Comparison of ENCODE assay signal across 11 cellular contexts in the genomic region with DNA sequence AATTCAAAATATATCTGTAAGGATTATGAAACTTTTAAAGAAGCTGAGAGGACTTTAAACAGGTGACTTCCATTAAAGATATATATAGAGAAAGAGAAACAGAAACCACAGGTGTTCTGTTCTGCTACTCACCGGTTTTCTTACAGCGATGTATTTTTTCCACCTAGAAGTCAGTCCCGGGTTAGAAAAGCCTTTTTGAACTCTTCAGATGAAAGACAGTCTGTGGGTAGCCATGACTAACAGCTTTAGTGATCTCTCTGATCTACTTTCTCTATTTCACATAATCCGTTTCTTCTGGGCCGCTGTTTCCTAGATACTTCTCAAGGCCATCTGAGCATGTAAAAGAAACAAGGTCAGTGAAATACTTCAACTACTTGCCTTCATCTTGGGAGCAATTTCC. TPM values are rescaled to one million over a fixed set of nuclear protein-coding genes. Genes with fewer than 3 reads are reported as not detected.
DNase-seq lines count a peak whose midpoint lies in the region; ATAC-seq and TF ChIP-seq lines count a peak whose summit lies in the region.
"Had no signal": no experiment of that assay in that cellular context is flagged by ENCODE, and none has a peak within 500 bp of the region (broad histone marks: within the 10 kb centered on the region; RNA-seq: fewer than 3 reads in every experiment).

No MANE protein-coding gene starts in this region.

- H3K27me3 Mint-ChIP-seq in activated CD8-positive, alpha-beta T cell treated with anti-CD3 and anti-CD28 coated beads, Interleukin-2, amount 10 ng/mL, durations not matched to agents 7 days and 5 days (ENCODE audit: low read depth), result no peaks in the 10 kb centered on the region

- no peaks in the 10 kb centered on the region for H3K36me3 ChIP-seq in right atrium auricular region

- peaks cover 17% of the 10 kb centered on the region for H3K4me1 Mint-ChIP-seq in activated CD8-positive, alpha-beta T cell treated with anti-CD3 and anti-CD28 coated beads, Interleukin-2, amount 10 ng/mL, durations not matched to agents 7 days and 5 days (ENCODE audit: low read depth)

- H3K9me3 Mint-ChIP-seq in activated CD8-positive, alpha-beta T cell treated with anti-CD3 and anti-CD28 coated beads, Interleukin-2, amount 10 ng/mL, durations not matched to agents 7 days and 5 days (ENCODE audit: insufficient read depth), result peaks cover 4% of the 10 kb centered on the region

- no peaks in the 10 kb centered on the region for H3K27me3 ChIP-seq in right atrium auricular region

- CTCF ChIA-PET in activated CD8-positive, alpha-beta T cell treated with anti-CD3 and anti-CD28 coated beads, Interleukin-2, amount 10 ng/mL, durations not matched to agents 7 days and 5 days (lab: Charles Lee), result no interaction called here

- H3K36me3 Mint-ChIP-seq in activated CD8-positive, alpha-beta T cell treated with anti-CD3 and anti-CD28 coated beads, Interleukin-2, amount 10 ng/mL, durations not matched to agents 7 days and 5 days (ENCODE audit: low read depth), result no peaks in the 10 kb centered on the region

- peak overlapping the region; percentile 77 for H3K27ac Mint-ChIP-seq in activated CD8-positive, alpha-beta T cell treated with anti-CD3 and anti-CD28 coated beads, Interleukin-2, amount 10 ng/mL, durations not matched to agents 7 days and 5 days
- H3K27ac Mint-ChIP-seq: endodermal cell had no signal

- no peaks in the 10 kb centered on the region for H3K4me1 ChIP-seq in right atrium auricular region

- no peaks in the 10 kb centered on the region for H3K9me3 ChIP-seq in right atrium auricular region

- no peak overlapping the region for H3K4me3 ChIP-seq in right atrium auricular region

- no peak overlapping the region for H3K27ac ChIP-seq in right atrium auricular region

- peak overlapping the region; percentile 49 for H3K4me3 Mint-ChIP-seq in activated CD8-positive, alpha-beta T cell treated with anti-CD3 and anti-CD28 coated beads, Interleukin-2, amount 10 ng/mL, durations not matched to agents 7 days and 5 days
- H3K4me3 Mint-ChIP-seq: endodermal cell had no signal

- ATAC-seq in HG02981 (IDR thresholded peaks at IDR 0.05; ENCODE audit: unreplicated experiment), result peak; percentile 82
- ATAC-seq in activated CD8-positive, alpha-beta T cell treated with anti-CD3 and anti-CD28 coated beads, Interleukin-2, amount 10 ng/mL, durations not matched to agents 7 days and 5 days, result peak; percentile 97

- POLR2A ChIA-PET in activated CD8-positive, alpha-beta T cell treated with anti-CD3 and anti-CD28 coated beads, Interleukin-2, amount 10 ng/mL, durations not matched to agents 7 days and 5 days (lab: Charles Lee), result interaction anchor here (0.6 to 1.5 kb wide), 3 partner anchors 29 to 37 kb away, joined by 3 to 5 read pairs (median 5); a partner anchor contains a TSS

- peak; percentile 4 for DNase-seq in CD1c-positive myeloid dendritic cell (ENCODE audit: extremely low spot score)
- peak; percentile 16 for DNase-seq in GM19238 (ENCODE audit: insufficient read length, low spot score)
- peak; percentile 53 for DNase-seq in activated CD8-positive, alpha-beta T cell treated with anti-CD3 and anti-CD28 coated beads, Interleukin-2, amount 10 ng/mL, durations not matched to agents 7 days and 5 days
- DNase-seq in right atrium auricular region (ENCODE audit: low spot score), result no peak
- no peak for DNase-seq in hippocampal formation (lab: John Stamatoyannopoulos, UW)
- no peak for DNase-seq in NCI-H2029 treated with DMSO at 0.1 percent for 48 hours (lab: John Stamatoyannopoulos, UW)
- no peak for DNase-seq in DMS153 (lab: John Stamatoyannopoulos, UW)
- DNase-seq: endodermal cell, IMR-90, T1000 had no signal

- TF ChIP-seq CTCF in right atrium auricular region (IDR thresholded peaks at IDR 0.05), result no peak

RNA-seq across cellular contexts. Expression of a gene that starts 25.1 kb away (rescaled TPM):
- under 1 TPM; 0.21 to 0.31 TPM for total RNA-seq in activated CD8-positive, alpha-beta T cell treated with anti-CD3 and anti-CD28 coated beads, Interleukin-2, amount 10 ng/mL, durations not matched to agents 7 days and 5 days
- not detected for total RNA-seq in right atrium auricular region
- total RNA-seq: endodermal cell, IMR-90 had no signal

RNA-seq across cellular contexts. Expression of a gene that starts 37.0 kb away (rescaled TPM):
- 10 to 100 TPM; 18.2 to 18.7 TPM for total RNA-seq in activated CD8-positive, alpha-beta T cell treated with anti-CD3 and anti-CD28 coated beads, Interleukin-2, amount 10 ng/mL, durations not matched to agents 7 days and 5 days
- 1 to 10 TPM; 2.7 to 3.2 TPM for total RNA-seq in right atrium auricular region

RNA-seq across cellular contexts. Expression of a gene that starts 37.0 kb away (rescaled TPM):
- total RNA-seq in activated CD8-positive, alpha-beta T cell treated with anti-CD3 and anti-CD28 coated beads, Interleukin-2, amount 10 ng/mL, durations not matched to agents 7 days and 5 days, result 10 to 100 TPM; 15.2 to 15.9 TPM
- 1 to 10 TPM; 6.3 to 9.9 TPM for total RNA-seq in right atrium auricular region

Comparison
In these comparisons a context has a peak if more than half of its experiments do, and no peak if none do; other contexts are left out.
1. DNase-seq: peak in CD1c-positive myeloid dendritic cell (single experiment), GM19238 (single experiment) and activated CD8-positive, alpha-beta T cell treated with anti-CD3 and anti-CD28 coated beads, Interleukin-2, amount 10 ng/mL, durations not matched to agents 7 days and 5 days (single experiment); none in right atrium auricular region (single experiment), hippocampal formation (0 of 2), NCI-H2029 treated with DMSO at 0.1 percent for 48 hours (single experiment) and DMS153 (single experiment).
2. RNA of a gene that starts 37.0 kb away (total RNA-seq): 18.2 to 18.7 TPM in activated CD8-positive, alpha-beta T cell treated with anti-CD3 and anti-CD28 coated beads, Interleukin-2, amount 10 ng/mL, durations not matched to agents 7 days and 5 days; 2.7 to 3.2 TPM in right atrium auricular region; every median in the first group is over 4 times any median in the second.